Comparison of ENCODE assay signal across 8 cellular contexts in genomic region chr17:64780096-64781012, GRCh38.
DNase-seq lines count a peak whose midpoint lies in the region; ATAC-seq and TF ChIP-seq lines count a peak whose summit lies in the region.

No MANE protein-coding gene starts in this region.

- CTCF ChIA-PET in activated CD4-positive, alpha-beta memory T cell treated with anti-CD3 and anti-CD28 coated beads for 36 hours (lab: Charles Lee) = interaction anchor here (0.9 to 1.4 kb wide), 4 partner anchors 12 to 319 kb away, joined by 3 read pairs; no protein-coding TSS in a partner anchor

- ATAC-seq in CD4-positive, CD25-positive, alpha-beta regulatory T cell (ENCODE audit: low read depth in 2 of 2) = peak; percentile 76 to 79
- ATAC-seq in stimulated activated naive B cell treated with anti-CD40 and anti-IgM and Interleukin-4, amounts not matched to agents 10 μg/mL and 1 μg/mL and 100 μg/mL, for 72 hours (replicated peaks) = peak; percentile 44
- ATAC-seq in GM18909 (IDR thresholded peaks at IDR 0.05; ENCODE audit: poor library complexity, unreplicated experiment) (no peak), HG02840 (IDR thresholded peaks at IDR 0.05; ENCODE audit: low FRiP score, unreplicated experiment) (no peak)

- peaks cover 0 to 47% (median 11%) of the 10 kb centered on the region in 4 donors for H3K4me1 Mint-ChIP-seq in CD4-positive, CD25-positive, alpha-beta regulatory T cell
- H3K4me1 Mint-ChIP-seq in activated CD4-positive, alpha-beta memory T cell treated with anti-CD3 and anti-CD28 coated beads for 36 hours (ENCODE audit: low read depth) = peaks cover 26% of the 10 kb centered on the region
- H3K4me1 Mint-ChIP-seq in stimulated activated naive B cell treated with anti-CD40 and anti-IgM and Interleukin-4, amounts not matched to agents 10 μg/mL and 1 μg/mL and 100 μg/mL, for 72 hours = peaks cover 31 to 68% of the 10 kb centered on the region in 2 donors

- H3K27ac Mint-ChIP-seq in CD4-positive, CD25-positive, alpha-beta regulatory T cell = peak overlapping the region in 1 of 3 donors; percentile 38
- no peak overlapping the region for H3K27ac Mint-ChIP-seq in activated CD4-positive, alpha-beta memory T cell treated with anti-CD3 and anti-CD28 coated beads for 36 hours
- peak overlapping the region; percentile 25 for H3K27ac Mint-ChIP-seq in stimulated activated naive B cell treated with anti-CD40 and anti-IgM and Interleukin-4, amounts not matched to agents 10 μg/mL and 1 μg/mL and 100 μg/mL, for 72 hours

- no peak overlapping the region for H3K4me3 ChIP-seq in CD4-positive, CD25-positive, alpha-beta regulatory T cell (ENCODE audit: low read depth, low read length)
- H3K4me3 ChIP-seq in KMS-11 (IDR thresholded peaks at IDR 0.05; ENCODE audit: insufficient read depth, low read depth, low read length) (no peak overlapping the region), mucosa of stomach (ENCODE audit: low read length) (peak overlapping the region; percentile 36)
- peak overlapping the region; percentile 78 for H3K4me3 ChIP-seq in effector memory CD4-positive, alpha-beta T cell (ENCODE audit: insufficient read depth, low read depth, low read length, poor library complexity, severe bottlenecking)

- H3K4me3 Mint-ChIP-seq in CD4-positive, CD25-positive, alpha-beta regulatory T cell = peak overlapping the region; percentile 69 to 83 (median 79)
- H3K4me3 Mint-ChIP-seq in activated CD4-positive, alpha-beta memory T cell treated with anti-CD3 and anti-CD28 coated beads for 36 hours = peak overlapping the region; percentile 76
- H3K4me3 Mint-ChIP-seq in stimulated activated naive B cell treated with anti-CD40 and anti-IgM and Interleukin-4, amounts not matched to agents 10 μg/mL and 1 μg/mL and 100 μg/mL, for 72 hours = peak overlapping the region; percentile 71 to 79

- intact Hi-C loops in activated CD4-positive, alpha-beta memory T cell treated with anti-CD3 and anti-CD28 coated beads for 36 hours (cut with micrococcal nuclease) = no loop called here

- H3K36me3 Mint-ChIP-seq in CD4-positive, CD25-positive, alpha-beta regulatory T cell = peaks cover 4% of the 10 kb centered on the region
- H3K36me3 Mint-ChIP-seq in activated CD4-positive, alpha-beta memory T cell treated with anti-CD3 and anti-CD28 coated beads for 36 hours = peaks cover 3% of the 10 kb centered on the region
- peaks cover 19 to 22% of the 10 kb centered on the region in 2 donors for H3K36me3 Mint-ChIP-seq in stimulated activated naive B cell treated with anti-CD40 and anti-IgM and Interleukin-4, amounts not matched to agents 10 μg/mL and 1 μg/mL and 100 μg/mL, for 72 hours

- no peaks in the 10 kb centered on the region for H3K27me3 ChIP-seq in CD4-positive, CD25-positive, alpha-beta regulatory T cell (ENCODE audit: control insufficient read depth, insufficient read depth, low read length)
- H3K27me3 ChIP-seq in KMS-11 (ENCODE audit: insufficient read depth, low read depth) (no peaks in the 10 kb centered on the region; the same call in 1 of the 2 replicates), mucosa of stomach (ENCODE audit: control insufficient read depth, insufficient read depth, low read length) (peaks cover 46% of the 10 kb centered on the region)
- no peaks in the 10 kb centered on the region for H3K27me3 ChIP-seq in effector memory CD4-positive, alpha-beta T cell (replicated peaks; ENCODE audit: control insufficient read depth, insufficient read depth, low read length, poor library complexity, severe bottlenecking)

- peak; percentile 67 to 94 (median 71) for DNase-seq in CD4-positive, CD25-positive, alpha-beta regulatory T cell
- peak; percentile 89 for DNase-seq in activated CD4-positive, alpha-beta memory T cell treated with anti-CD3 and anti-CD28 coated beads for 36 hours
- peak; percentile 71 to 78 (median 73) for DNase-seq in effector memory CD4-positive, alpha-beta T cell
- peak; percentile 40 for DNase-seq in stimulated activated naive B cell treated with anti-CD40 and anti-IgM and Interleukin-4, amounts not matched to agents 10 μg/mL and 1 μg/mL and 100 μg/mL, for 72 hours

- peaks cover 3% of the 10 kb centered on the region for H3K36me3 ChIP-seq in CD4-positive, CD25-positive, alpha-beta regulatory T cell (ENCODE audit: control insufficient read depth, insufficient read depth, low read length)
- H3K36me3 ChIP-seq in KMS-11 (ENCODE audit: insufficient read depth) (no peaks in the 10 kb centered on the region), mucosa of stomach (ENCODE audit: control insufficient read depth, insufficient read depth, low read length) (no peaks in the 10 kb centered on the region)
- H3K36me3 ChIP-seq in effector memory CD4-positive, alpha-beta T cell (ENCODE audit: control insufficient read depth, insufficient read depth, low read length) = peaks cover 8% of the 10 kb centered on the region

- H2AFZ ChIP-seq in KMS-11 (ENCODE audit: low read depth) = peak overlapping the region; percentile 26; the same call in 1 of the 2 replicates

- no peaks in the 10 kb centered on the region for H3K79me2 ChIP-seq in KMS-11 (ENCODE audit: insufficient read depth, low read depth)

- no peak for TF ChIP-seq CTCF in KMS-11 (conservative IDR thresholded peaks at IDR 0.05; ENCODE audit: low read depth, low read length)

- peaks cover 45% of the 10 kb centered on the region for H3K4me1 ChIP-seq in CD4-positive, CD25-positive, alpha-beta regulatory T cell (ENCODE audit: control insufficient read depth, insufficient read depth, low read length, poor library complexity, severe bottlenecking)
- H3K4me1 ChIP-seq in KMS-11 (ENCODE audit: low read depth, poor library complexity, severe bottlenecking) = peaks cover 16% of the 10 kb centered on the region
- H3K4me1 ChIP-seq in effector memory CD4-positive, alpha-beta T cell (ENCODE audit: control insufficient read depth, insufficient read depth, low read length, poor library complexity, severe bottlenecking) = peaks cover 39% of the 10 kb centered on the region
- peaks cover 47% of the 10 kb centered on the region for H3K4me1 ChIP-seq in mucosa of stomach (ENCODE audit: control insufficient read depth, insufficient read depth, low read length)

- no peaks in the 10 kb centered on the region for H3K9me3 ChIP-seq in CD4-positive, CD25-positive, alpha-beta regulatory T cell (ENCODE audit: control insufficient read depth in 2 of 2, low read length in 2 of 2)
- H3K9me3 ChIP-seq in effector memory CD4-positive, alpha-beta T cell (ENCODE audit: control insufficient read depth, low read length) = no peaks in the 10 kb centered on the region
- no peaks in the 10 kb centered on the region for H3K9me3 ChIP-seq in mucosa of stomach (ENCODE audit: control insufficient read depth, low read length)

- H3K27me3 Mint-ChIP-seq in CD4-positive, CD25-positive, alpha-beta regulatory T cell = peaks cover 13% of the 10 kb centered on the region
- H3K27me3 Mint-ChIP-seq in activated CD4-positive, alpha-beta memory T cell treated with anti-CD3 and anti-CD28 coated beads for 36 hours = peaks cover 6% of the 10 kb centered on the region
- H3K27me3 Mint-ChIP-seq in stimulated activated naive B cell treated with anti-CD40 and anti-IgM and Interleukin-4, amounts not matched to agents 10 μg/mL and 1 μg/mL and 100 μg/mL, for 72 hours = peaks cover 6 to 17% of the 10 kb centered on the region in 2 donors

- POLR2A ChIA-PET in activated CD4-positive, alpha-beta memory T cell treated with anti-CD3 and anti-CD28 coated beads for 36 hours (lab: Charles Lee) = no interaction called here

- H3K9me3 Mint-ChIP-seq in CD4-positive, CD25-positive, alpha-beta regulatory T cell = no peaks in the 10 kb centered on the region
- H3K9me3 Mint-ChIP-seq in activated CD4-positive, alpha-beta memory T cell treated with anti-CD3 and anti-CD28 coated beads for 36 hours = no peaks in the 10 kb centered on the region
- H3K9me3 Mint-ChIP-seq in stimulated activated naive B cell treated with anti-CD40 and anti-IgM and Interleukin-4, amounts not matched to agents 10 μg/mL and 1 μg/mL and 100 μg/mL, for 72 hours = no peaks in the 10 kb centered on the region

- peak overlapping the region; percentile 63 for H3K4me2 ChIP-seq in KMS-11

- 0 out of 2 replicates have a peak overlapping the region, but pooled peaks have one; percentile 22 for H3K9ac ChIP-seq in KMS-11
- peak overlapping the region; percentile 56 for H3K9ac ChIP-seq in mucosa of stomach (ENCODE audit: low read length)

- H4K20me1 ChIP-seq in KMS-11 (ENCODE audit: insufficient read depth) = no peaks in the 10 kb centered on the region

- no peak overlapping the region for H3K27ac ChIP-seq in CD4-positive, CD25-positive, alpha-beta regulatory T cell (ENCODE audit: insufficient read depth, low read length, poor library complexity, severe bottlenecking)
- H3K27ac ChIP-seq in KMS-11 = no peak overlapping the region
- H3K27ac ChIP-seq in effector memory CD4-positive, alpha-beta T cell (ENCODE audit: insufficient read depth, low read length, poor library complexity, severe bottlenecking) = peak overlapping the region; percentile 48

Comparison
In these comparisons a context has a peak if more than half of its experiments do, and no peak if none do; other contexts are left out.
1. ATAC-seq: peak in CD4-positive, CD25-positive, alpha-beta regulatory T cell (2 of 2) and stimulated activated naive B cell treated with anti-CD40 and anti-IgM and Interleukin-4, amounts not matched to agents 10 μg/mL and 1 μg/mL and 100 μg/mL, for 72 hours (2 of 2); none in GM18909 (single experiment) and HG02840 (single experiment).
2. H3K4me3 ChIP-seq: peak in effector memory CD4-positive, alpha-beta T cell (single experiment) and mucosa of stomach (single experiment); none in CD4-positive, CD25-positive, alpha-beta regulatory T cell (single experiment) and KMS-11 (single experiment).
3. Peak in every context shown above with its lines, with median percentiles within 50 percentile points of each other: DNase-seq and H3K4me3 Mint-ChIP-seq.